6 cellular contexts compared by ENCODE assay signal in the genomic region with DNA sequence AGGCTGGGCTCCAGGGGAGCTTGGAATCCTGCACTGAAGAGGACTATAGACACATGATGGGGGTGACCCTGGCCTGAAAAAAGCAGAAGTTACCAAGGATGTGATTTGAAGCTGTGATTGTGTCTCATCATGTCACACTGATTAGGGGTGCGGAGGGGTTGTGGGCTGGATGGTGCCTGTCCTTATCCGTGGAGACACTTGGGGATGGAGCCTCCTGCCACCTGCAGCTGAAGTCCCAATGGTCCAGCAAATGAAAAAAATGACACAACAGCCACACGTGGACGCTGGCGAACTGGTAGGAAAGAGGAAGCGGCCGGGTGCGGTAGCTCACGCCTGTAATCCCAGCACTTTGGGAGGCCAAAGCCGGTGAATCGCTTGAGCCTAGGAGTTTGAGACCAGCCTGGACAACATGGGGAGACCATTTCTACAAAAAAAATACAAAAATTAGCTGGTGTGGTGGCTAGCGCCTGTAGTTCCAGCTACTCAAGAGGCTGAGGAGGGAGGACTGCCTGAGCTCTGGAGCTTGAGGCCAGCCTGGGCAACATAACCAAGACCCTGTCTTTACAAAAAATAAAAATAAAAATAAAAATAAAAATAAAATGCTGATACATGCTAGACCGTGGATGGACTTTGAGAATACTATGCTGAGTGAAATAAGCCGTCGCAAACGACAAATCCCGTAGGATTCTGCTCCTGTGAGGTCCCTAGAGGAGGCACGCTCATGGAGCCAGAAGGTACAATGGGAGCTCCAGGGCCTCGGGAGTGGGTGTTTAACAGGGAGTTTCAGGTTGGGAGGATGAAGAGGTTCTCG. TPM values are rescaled to one million over a fixed set of nuclear protein-coding genes. Genes with fewer than 3 reads are reported as not detected.
DNase-seq lines count a peak whose midpoint lies in the region; ATAC-seq and TF ChIP-seq lines count a peak whose summit lies in the region.

No MANE protein-coding gene starts in this region.

- ATAC-seq in HG03520 (IDR thresholded peaks at IDR 0.05; ENCODE audit: unreplicated experiment): peak; percentile 1
- ATAC-seq in psoas muscle: peak in 2 of 4 donors; percentile 0 to 2

- H3K9me3 ChIP-seq in A673 (ENCODE audit: low read depth, low read length, poor library complexity, severe bottlenecking) (no peaks in the 10 kb centered on the region), psoas muscle (no peaks in the 10 kb centered on the region)

- 46 to 51% (median 49%) methylated on average over 20 of the region's 20 CpGs for WGBS in psoas muscle, 3 donors

- TSS peak; percentile 94 for BruUV-seq in A673 (replicated peaks; lab: Mats Ljungman, UMichigan)

- H3K36me3 ChIP-seq in A673 (ENCODE audit: insufficient read depth, low read length, poor library complexity, severe bottlenecking) (no peaks in the 10 kb centered on the region), psoas muscle (ENCODE audit: insufficient read depth in 1 of 2, low read depth in 1 of 2) (no peaks in the 10 kb centered on the region)

- DNase-seq in A673 (ENCODE audit: low spot score): no peak
- DNase-seq in psoas muscle: peak in 1 of 2 donors; percentile 56
- no peak for DNase-seq in amniotic stem cell (lab: John Stamatoyannopoulos, UW)
- DNase-seq in stimulated activated CD4-positive, alpha-beta T cell treated with anti-CD3 and anti-CD28 coated beads, Interleukin-1b, Interleukin-23, amount 100 ng/mL, for 48 hours: no peak

- peaks cover 11% of the 10 kb centered on the region for H3K4me1 ChIP-seq in A673 (ENCODE audit: insufficient read depth, low read length, poor library complexity, severe bottlenecking)
- H3K4me1 ChIP-seq in psoas muscle: peaks cover 35% of the 10 kb centered on the region

- H3K4me3 ChIP-seq in A673 (ENCODE audit: low read depth, low read length, poor library complexity, severe bottlenecking): peak overlapping the region; percentile 80
- H3K4me3 ChIP-seq in psoas muscle: peak overlapping the region; percentile 75

- H3K27ac ChIP-seq in A673 (ENCODE audit: low read depth, low read length, poor library complexity, severe bottlenecking) (peak overlapping the region; percentile 100), cingulate gyrus (ENCODE audit: low read depth, low read length) (peak overlapping the region; percentile 98), psoas muscle (peak overlapping the region; percentile 99)

- intact Hi-C loops in A673 (cut with micrococcal nuclease; ENCODE audit: unreplicated experiment) (no loop called here), psoas muscle (cut with DNase I) (loop anchor here in 1 of 2 donors (5.0 kb wide), 1 partner anchor 32 kb away; no protein-coding TSS in a partner anchor)

- POLR2A ChIA-PET in A673 (lab: Charles Lee; ENCODE audit: low non-redundant PET): no interaction called here

- TF ChIP-seq CTCF in A673 (conservative IDR thresholded peaks at IDR 0.05; ENCODE audit: low read depth, low read length) (no peak), psoas muscle (IDR thresholded peaks at IDR 0.05) (no peak)

- H3K27me3 ChIP-seq in A673 (replicated peaks; ENCODE audit: insufficient read depth, low read depth, low read length, poor library complexity) (peaks cover under 1% of the 10 kb centered on the region), psoas muscle (ENCODE audit: insufficient read depth in 3 of 3, low read length in 2 of 3) (no peaks in the 10 kb centered on the region)

- CTCF ChIA-PET in A673 (lab: Charles Lee): interaction anchor here (0.6 to 1.9 kb wide), 5 partner anchors 12 to 166 kb away, joined by 3 to 13 read pairs (median 4); no protein-coding TSS in a partner anchor

RNA-seq across cellular contexts. Expression of gene IBA57, which starts 0.8 kb away (rescaled TPM):
- 10.6 and 12.1 TPM in 2 replicates for total RNA-seq in A673 (2021)
- 10 to 100 TPM; 11.3 to 26.2 (median 17.8) TPM for total RNA-seq in psoas muscle
- polyA plus RNA-seq in psoas muscle: 10 to 100 TPM in 2 of 3 donors, 1 to 10 TPM in 1; 7.7 to 16.0 (median 11.5) TPM

RNA-seq across cellular contexts. Expression of gene GJC2, which starts 15.0 kb away (rescaled TPM):
- total RNA-seq in A673 (2021) (0.97 and 1.3 TPM in 2 replicates), psoas muscle (under 1 TPM; 0.37 to 0.92 (median 0.52) TPM)
- polyA plus RNA-seq in psoas muscle: under 1 TPM; 0.19 to 0.40 (median 0.20) TPM

RNA-seq across cellular contexts. Expression of gene GUK1, which starts 24.7 kb away (rescaled TPM):
- total RNA-seq in A673 (2021) (128 and 130 TPM in 2 replicates), psoas muscle (100 to 1,000 TPM in 1 of 4 donors, 10 to 100 TPM in 3; 90.2 to 122 (median 92.8) TPM)
- 100 to 1,000 TPM; 161 to 271 (median 166) TPM for polyA plus RNA-seq in psoas muscle

RNA-seq across cellular contexts. Expression of gene OBSCN, which starts 43.1 kb away (rescaled TPM):
- 37.7 and 41.2 TPM in 2 replicates for total RNA-seq in A673 (2021)
- 1,000 to 10,000 TPM; 1,061 to 1,869 (median 1,568) TPM for total RNA-seq in psoas muscle
- 100 to 1,000 TPM; 397 to 658 (median 442) TPM for polyA plus RNA-seq in psoas muscle

RNA-seq across cellular contexts. Expression of gene MRPL55, which starts 55.7 kb away (rescaled TPM):
- total RNA-seq in A673 (2021): 60.4 and 70.8 TPM in 2 replicates
- total RNA-seq in psoas muscle: 10 to 100 TPM; 35.7 to 43.4 (median 39.2) TPM
- polyA plus RNA-seq in psoas muscle: 10 to 100 TPM; 70.9 to 86.2 (median 81.8) TPM
